ENCODE assay signal across 8 cellular contexts in the genomic region with DNA sequence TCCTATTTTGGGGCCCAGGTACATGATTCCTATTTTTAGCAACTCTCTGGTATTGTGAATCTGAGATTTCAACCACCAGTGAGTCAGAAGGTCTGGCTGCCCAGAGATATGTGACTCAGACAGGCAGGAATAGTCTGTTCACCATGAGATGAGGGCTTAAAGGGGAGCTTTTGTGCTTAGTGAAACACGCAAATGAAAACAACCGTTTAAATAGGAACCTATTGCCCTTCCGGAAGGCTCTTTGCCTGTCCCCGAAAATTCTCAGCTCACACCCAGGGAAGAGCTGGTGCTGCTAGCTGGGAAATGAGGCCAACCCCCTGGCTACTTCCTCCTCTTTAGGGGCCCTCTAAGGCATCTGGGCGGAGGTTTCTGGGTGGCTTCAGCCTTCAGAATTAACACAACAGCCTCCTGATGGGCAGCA.
DNase-seq lines count a peak whose midpoint lies in the region; ATAC-seq, FAIRE-seq and TF ChIP-seq lines count a peak whose summit lies in the region.

No MANE protein-coding gene starts in this region.

- no peak for TF ChIP-seq POLR2A in GM12892 (IDR thresholded peaks at IDR 0.05; ENCODE audit: low read depth, low read length)
- no peak for TF ChIP-seq POLR2A in testis (IDR thresholded peaks at IDR 0.05)

- H3K4me1 ChIP-seq in testis: no peaks in the 10 kb centered on the region

- H3K27me3 ChIP-seq in testis: no peaks in the 10 kb centered on the region

- H3K4me3 ChIP-seq in epithelial cell of proximal tubule (ENCODE audit: low read depth, low read length): no peak overlapping the region
- H3K4me3 ChIP-seq in testis: no peak overlapping the region

- TF ChIP-seq CTCF in epithelial cell of proximal tubule (conservative IDR thresholded peaks at IDR 0.05; ENCODE audit: low read depth, low read length): no peak
- no peak for TF ChIP-seq CTCF in testis (IDR thresholded peaks at IDR 0.05)

- no peak overlapping the region for H3K27ac ChIP-seq in testis

- 53 to 62% methylated on average over 5 of the region's 5 CpGs for WGBS in testis, 2 donors

- H3K9me3 ChIP-seq in testis: no peaks in the 10 kb centered on the region

- peak; percentile 90 for FAIRE-seq in GM12892 (lab: Jason Lieb, UNC)

- no peak for DNase-seq in GM12892 (ENCODE audit: insufficient read length)
- peak; percentile 16 for DNase-seq in NCI-H446 treated with DMSO at 0.1 percent for 48 hours (lab: John Stamatoyannopoulos, UW)
- DNase-seq in epithelial cell of proximal tubule (ENCODE audit: low read depth): peak; percentile 68
- peak; percentile 4 for DNase-seq in pulmonary artery endothelial cell (ENCODE audit: low read depth, low spot score)
- DNase-seq in activated CD4-positive, alpha-beta T cell treated with anti-CD3 and anti-CD28 coated beads, Interleukin-2, amount 50 U/mL, for 4 hours: no peak
- no peak for DNase-seq in testis
- no peak for DNase-seq in retina

- ATAC-seq in HG02571 (IDR thresholded peaks at IDR 0.05; ENCODE audit: unreplicated experiment): peak; percentile 89

- intact Hi-C loops in testis (cut with DNase I; ENCODE audit: low total_unique reads): no loop called here

- no peaks in the 10 kb centered on the region for H3K36me3 ChIP-seq in testis (ENCODE audit: low read depth, missing control alignments)

Comparison
In these comparisons a context has a peak if more than half of its experiments do, and no peak if none do; other contexts are left out.
1. DNase-seq: peak in NCI-H446 treated with DMSO at 0.1 percent for 48 hours (single experiment), epithelial cell of proximal tubule (single experiment) and pulmonary artery endothelial cell (single experiment); none in GM12892 (single experiment), activated CD4-positive, alpha-beta T cell treated with anti-CD3 and anti-CD28 coated beads, Interleukin-2, amount 50 U/mL, for 4 hours (0 of 2), testis (single experiment) and retina (single experiment).